Comparison of ENCODE assay signal across 22 cellular contexts in genomic region chr11:105208038-105208437, GRCh38.
"Had no signal": no experiment of that assay in that cellular context is flagged by ENCODE, and none has a peak within 500 bp of the region (broad histone marks: within the 10 kb centered on the region; RNA-seq: fewer than 3 reads in every experiment).

No MANE protein-coding gene starts in this region.

- H3K4me1 Mint-ChIP-seq: brain; central memory CD8-positive, alpha-beta T cell had no signal

- H3K27me3 Mint-ChIP-seq: activated CD4-positive, alpha-beta memory T cell treated with anti-CD3 and anti-CD28 coated beads for 36 hours; activated CD4-positive, alpha-beta T cell treated with anti-CD3 and anti-CD28 coated beads, Interleukin-2, amount 10 ng/mL, durations not matched to agents 7 days and 5 days; activated naive CD8-positive, alpha-beta T cell treated with anti-CD3 and anti-CD28 coated beads, Interleukin-2, amount 50 U/mL, for 24 hours; brain; central memory CD8-positive, alpha-beta T cell; T-helper 17 cell had no signal

- H3K4me3 Mint-ChIP-seq: activated CD4-positive, alpha-beta memory T cell treated with anti-CD3 and anti-CD28 coated beads for 36 hours; activated CD4-positive, alpha-beta T cell treated with anti-CD3 and anti-CD28 coated beads, Interleukin-2, amount 10 ng/mL, durations not matched to agents 7 days and 5 days; activated naive CD8-positive, alpha-beta T cell treated with anti-CD3 and anti-CD28 coated beads, Interleukin-2, amount 50 U/mL, for 24 hours; activated T-cell treated with anti-CD3 and anti-CD28 coated beads, Interleukin-2, amount 50 U/mL, for 4 hours; brain; central memory CD8-positive, alpha-beta T cell; T-helper 17 cell had no signal

- DNase-seq: activated CD4-positive, alpha-beta memory T cell treated with anti-CD3 and anti-CD28 coated beads for 36 hours; activated CD4-positive, alpha-beta T cell treated with anti-CD3 and anti-CD28 coated beads, Interleukin-2, amount 10 ng/mL, durations not matched to agents 7 days and 5 days; activated CD4-positive, CD25-positive, alpha-beta regulatory T cell; activated CD8-positive, alpha-beta memory T cell treated with anti-CD3 and anti-CD28 coated beads for 24 hours; activated effector memory CD4-positive, alpha-beta T cell treated with anti-CD3 and anti-CD28 coated beads, Interleukin-2, amount 50 U/mL, for 16 hours; activated naive CD4-positive, alpha-beta T cell treated with Interleukin-2 at 50 U/mL for 16 hours; activated naive CD8-positive, alpha-beta T cell treated with anti-CD3 and anti-CD28 coated beads, Interleukin-2, amount 50 U/mL, for 24 hours; activated T-cell treated with anti-CD3 and anti-CD28 coated beads, Interleukin-2, amount 50 U/mL, for 4 hours; amniotic stem cell; NCI-H1048; NCI-H146; NCI-H187 treated with DMSO at 0.1 percent for 48 hours; NCI-H2081 treated with DMSO at 0.1 percent for 48 hours; NCI-H446; SHP77; T-helper 17 cell; T-helper 9 cell had no signal

- H3K9me3 Mint-ChIP-seq: activated CD4-positive, alpha-beta memory T cell treated with anti-CD3 and anti-CD28 coated beads for 36 hours; activated CD4-positive, alpha-beta T cell treated with anti-CD3 and anti-CD28 coated beads, Interleukin-2, amount 10 ng/mL, durations not matched to agents 7 days and 5 days; activated naive CD4-positive, alpha-beta T cell treated with anti-CD3 and anti-CD28 coated beads, Interleukin-2, amount 50 U/mL, for 72 hours; activated naive CD8-positive, alpha-beta T cell treated with anti-CD3 and anti-CD28 coated beads, Interleukin-2, amount 50 U/mL, for 24 hours; activated T-cell treated with anti-CD3 and anti-CD28 coated beads, Interleukin-2, amount 50 U/mL, for 4 hours; brain; central memory CD8-positive, alpha-beta T cell had no signal

- H3K27ac ChIP-seq: KMS-11, VCaP had no signal

- H3K27ac Mint-ChIP-seq: activated CD4-positive, alpha-beta memory T cell treated with anti-CD3 and anti-CD28 coated beads for 36 hours; activated CD4-positive, alpha-beta T cell treated with anti-CD3 and anti-CD28 coated beads, Interleukin-2, amount 10 ng/mL, durations not matched to agents 7 days and 5 days; activated naive CD4-positive, alpha-beta T cell treated with anti-CD3 and anti-CD28 coated beads, Interleukin-2, amount 50 U/mL, for 72 hours; activated naive CD8-positive, alpha-beta T cell treated with anti-CD3 and anti-CD28 coated beads, Interleukin-2, amount 50 U/mL, for 24 hours; brain; T-helper 17 cell had no signal

- H3K4me2 ChIP-seq: KMS-11 had no signal

- ATAC-seq: activated naive CD4-positive, alpha-beta T cell treated with anti-CD3 and anti-CD28 coated beads, Interleukin-2, amount 50 U/mL, for 72 hours; activated naive CD8-positive, alpha-beta T cell treated with anti-CD3 and anti-CD28 coated beads, Interleukin-2, amount 50 U/mL, for 24 hours; activated T-cell treated with anti-CD3 and anti-CD28 coated beads, Interleukin-2, amount 50 U/mL, for 4 hours; T-helper 17 cell had no signal

- H3K36me3 Mint-ChIP-seq: activated CD4-positive, alpha-beta memory T cell treated with anti-CD3 and anti-CD28 coated beads for 36 hours; activated naive CD4-positive, alpha-beta T cell treated with anti-CD3 and anti-CD28 coated beads, Interleukin-2, amount 50 U/mL, for 72 hours; brain had no signal
